Comparison of ENCODE assay signal across 18 cellular contexts in genomic region chr2:186068154-186068826, GRCh38.
DNase-seq lines count a peak whose midpoint lies in the region; ATAC-seq and TF ChIP-seq lines count a peak whose summit lies in the region.
"Had no signal": no experiment of that assay in that cellular context is flagged by ENCODE, and none has a peak within 500 bp of the region (broad histone marks: within the 10 kb centered on the region; RNA-seq: fewer than 3 reads in every experiment).

No MANE protein-coding gene starts in this region.

- H3K36me3 ChIP-seq in left ventricle myocardium inferior, result no peaks in the 10 kb centered on the region
- H3K36me3 ChIP-seq: esophagus muscularis mucosa had no signal

- H3K27me3 Mint-ChIP-seq in HFFc6 (ENCODE audit: insufficient read depth), result no peaks in the 10 kb centered on the region; the same call in 1 of the 2 replicates
- H3K27me3 Mint-ChIP-seq: B cell; IgD-negative memory B cell; stimulated activated naive CD8-positive, alpha-beta T cell treated with anti-CD3 and anti-CD28 coated beads, Interleukin-15, amount 100 ng/mL, for 72 hours had no signal

- H3K4me1 ChIP-seq in left ventricle myocardium inferior, result peaks cover 7% of the 10 kb centered on the region
- H3K4me1 ChIP-seq: esophagus muscularis mucosa, psoas muscle had no signal

- H3K27ac Mint-ChIP-seq in HFFc6, result no peak overlapping the region
- H3K27ac Mint-ChIP-seq: B cell; IgD-negative memory B cell; stimulated activated naive CD8-positive, alpha-beta T cell treated with anti-CD3 and anti-CD28 coated beads, Interleukin-15, amount 100 ng/mL, for 72 hours had no signal

- peak; percentile 78 for ATAC-seq in GM19467 (IDR thresholded peaks at IDR 0.05; ENCODE audit: unreplicated experiment)
- ATAC-seq: stimulated activated naive CD8-positive, alpha-beta T cell treated with anti-CD3 and anti-CD28 coated beads, Interleukin-15, amount 100 ng/mL, for 72 hours had no signal

- H3K4me1 Mint-ChIP-seq in HFFc6 (ENCODE audit: low read depth), result no peaks in the 10 kb centered on the region
- H3K4me1 Mint-ChIP-seq: stimulated activated naive CD8-positive, alpha-beta T cell treated with anti-CD3 and anti-CD28 coated beads, Interleukin-15, amount 100 ng/mL, for 72 hours had no signal

- H3K9me3 Mint-ChIP-seq in HFFc6, result peaks cover 15% of the 10 kb centered on the region

- H3K4me3 ChIP-seq in left ventricle myocardium inferior, result no peak overlapping the region
- H3K4me3 ChIP-seq: esophagus muscularis mucosa, psoas muscle had no signal

- DNase-seq in D341Med (ENCODE audit: low spot score) (peak; percentile 60), RPMI8226 (peak; percentile 81), left ventricle myocardium inferior (peak; percentile 30), T1000 (lab: John Stamatoyannopoulos, UW) (no peak), HFFc6 (no peak)
- no peak for DNase-seq in stimulated activated naive CD4-positive, alpha-beta T cell (lab: John Stamatoyannopoulos, UW)
- DNase-seq in activated T-cell treated with anti-CD3 and anti-CD28 coated beads, Interleukin-2, amount 50 U/mL, for 48 hours, result no peak
- DNase-seq: activated CD4-positive, alpha-beta T cell treated with anti-CD3 and anti-CD28 coated beads, Interleukin-2, amount 50 U/mL, for 1 hour; activated naive CD4-positive, alpha-beta T cell; GDM1; NCI-H1694 treated with DMSO at 0.1 percent for 48 hours; psoas muscle; stimulated activated naive CD8-positive, alpha-beta T cell treated with anti-CD3 and anti-CD28 coated beads, Interleukin-15, amount 100 ng/mL, for 72 hours; T-helper 1 cell had no signal

- no peaks in the 10 kb centered on the region for H3K27me3 ChIP-seq in left ventricle myocardium inferior (ENCODE audit: low read depth)
- H3K27me3 ChIP-seq: esophagus muscularis mucosa had no signal

- no peaks in the 10 kb centered on the region for H3K36me3 Mint-ChIP-seq in HFFc6 (ENCODE audit: low read depth)

- TF ChIP-seq CTCF in left ventricle myocardium inferior (IDR thresholded peaks at IDR 0.05; ENCODE audit: borderline replicate concordance), result no peak
- no peak for TF ChIP-seq CTCF in HFFc6 (IDR thresholded peaks at IDR 0.05)

- H3K4me3 Mint-ChIP-seq in HFFc6, result no peak overlapping the region
- H3K4me3 Mint-ChIP-seq: B cell; IgD-negative memory B cell; stimulated activated naive CD8-positive, alpha-beta T cell treated with anti-CD3 and anti-CD28 coated beads, Interleukin-15, amount 100 ng/mL, for 72 hours had no signal

- H3K27ac ChIP-seq in left ventricle myocardium inferior (replicated peaks), result no peak overlapping the region
- H3K27ac ChIP-seq: esophagus muscularis mucosa, psoas muscle had no signal

- no peaks in the 10 kb centered on the region for H3K9me3 ChIP-seq in left ventricle myocardium inferior (replicated peaks)
- H3K9me3 ChIP-seq: esophagus muscularis mucosa, psoas muscle had no signal

- intact Hi-C loops in left ventricle myocardium inferior (cut with micrococcal nuclease), result no loop called here

Comparison
In these comparisons a context has a peak if more than half of its experiments do, and no peak if none do; other contexts are left out.
1. DNase-seq: peak in D341Med (single experiment), RPMI8226 (single experiment) and left ventricle myocardium inferior (single experiment); none in T1000 (single experiment), HFFc6 (single experiment), stimulated activated naive CD4-positive, alpha-beta T cell (0 of 6) and activated T-cell treated with anti-CD3 and anti-CD28 coated beads, Interleukin-2, amount 50 U/mL, for 48 hours (0 of 2).